In genomic region chr5:22567983-22568382, GRCh38 we compare ENCODE assay signal across 8 cellular contexts.
"Had no signal": no experiment of that assay in that cellular context is flagged by ENCODE, and none has a peak within 500 bp of the region (broad histone marks: within the 10 kb centered on the region; RNA-seq: fewer than 3 reads in every experiment).

No MANE protein-coding gene starts in this region.

- H3K4me3 ChIP-seq: HAP-1, K562 had no signal

- H3K36me3 ChIP-seq: HAP-1 had no signal

- ATAC-seq: HCT116, HepG2, K562 had no signal

- H3K9me3 ChIP-seq: HAP-1 had no signal

- DNase-seq: GOT3, H7, HFFc6 had no signal

- H3K27ac ChIP-seq: HL-60 had no signal

- H3K4me1 ChIP-seq: HAP-1 had no signal
